13 cellular contexts compared by ENCODE assay signal in the genomic region with DNA sequence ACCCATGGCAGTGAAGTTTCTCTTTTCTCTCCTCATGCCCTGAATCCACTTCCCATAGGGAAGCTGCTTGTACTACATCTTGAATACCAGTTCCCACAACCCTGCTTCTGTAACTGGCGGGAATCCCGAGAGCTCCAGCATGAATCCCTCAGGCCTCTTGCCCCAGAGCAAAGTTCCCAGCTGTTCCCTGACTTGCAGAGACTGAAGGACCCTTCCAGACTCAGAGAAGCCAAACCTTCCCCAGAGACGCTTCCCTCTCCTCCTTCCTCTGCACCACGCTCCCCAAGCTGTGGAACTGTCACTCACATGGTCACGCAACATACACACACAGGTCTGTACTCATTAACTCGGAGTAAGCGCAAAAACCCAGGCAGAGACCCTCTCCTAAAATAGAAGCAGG.
"Had no signal": no experiment of that assay in that cellular context is flagged by ENCODE, and none has a peak within 500 bp of the region (broad histone marks: within the 10 kb centered on the region; RNA-seq: fewer than 3 reads in every experiment).

No MANE protein-coding gene starts in this region.

- H3K4me1 ChIP-seq: right lobe of liver had no signal

- H3K27me3 ChIP-seq: adrenal gland, left lung, right lobe of liver, suprapubic skin, upper lobe of left lung had no signal

- H3K36me3 ChIP-seq: prostate gland had no signal

- DNase-seq: activated CD4-positive, alpha-beta T cell treated with anti-CD3 and anti-CD28 coated beads, Interleukin-2, amount 50 U/mL, for 48 hours; activated T-cell treated with anti-CD3 and anti-CD28 coated beads, Interleukin-2, amount 50 U/mL, for 1 hour; caudate nucleus; islet precursor cell; left lung; mesenchymal stem cell; right lobe of liver; T1000; upper lobe of left lung had no signal

- H3K9me3 ChIP-seq: adrenal gland, left lung, prostate gland, right lobe of liver, suprapubic skin, upper lobe of left lung had no signal

- H3K4me3 ChIP-seq: adrenal gland, left lung, prostate gland, right lobe of liver, smooth muscle cell, suprapubic skin, upper lobe of left lung had no signal

- H3K27ac ChIP-seq: left lung, right lobe of liver, suprapubic skin, upper lobe of left lung had no signal

- H3K4me2 ChIP-seq: smooth muscle cell had no signal
